28 cellular contexts compared by ENCODE assay signal in the genomic region with DNA sequence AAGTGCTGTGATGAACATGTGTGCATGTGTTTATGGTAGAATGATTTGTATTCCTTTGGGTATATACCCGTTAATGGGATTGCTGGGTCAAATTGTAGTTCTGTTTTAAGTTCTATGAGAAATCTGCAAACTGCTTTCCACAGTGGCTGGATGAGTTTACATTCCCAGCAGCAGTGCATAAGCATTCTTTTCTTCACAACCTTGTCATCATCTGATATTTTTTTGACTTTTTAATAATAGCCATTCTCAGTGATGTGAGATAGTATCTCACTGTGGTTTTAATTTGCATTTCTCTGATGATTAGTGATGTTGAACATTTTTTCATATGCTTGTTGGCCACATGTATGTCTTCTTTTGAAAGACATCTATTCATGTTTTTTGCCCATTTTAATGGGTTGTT.
"Had no signal": no experiment of that assay in that cellular context is flagged by ENCODE, and none has a peak within 500 bp of the region (broad histone marks: within the 10 kb centered on the region; RNA-seq: fewer than 3 reads in every experiment).

No MANE protein-coding gene starts in this region.

- DNase-seq: activated B cell treated with CpG ODN at 0.5 μM for 24 hours; activated CD4-positive, alpha-beta memory T cell treated with anti-CD3 and anti-CD28 coated beads for 36 hours; activated CD4-positive, alpha-beta T cell treated with anti-CD3 and anti-CD28 coated beads for 4 hours; activated CD4-positive, alpha-beta T cell treated with anti-CD3 and anti-CD28 coated beads, Interleukin-2, amount 10 ng/mL, durations not matched to agents 24 days and 14 days; activated CD4-positive, alpha-beta T cell treated with anti-CD3 and anti-CD28 coated beads, Interleukin-2, amount 50 U/mL, for 1 hour; activated CD4-positive, alpha-beta T cell treated with anti-CD3 and anti-CD28 coated beads, Interleukin-2, amount 50 U/mL, for 4 hours; activated CD4-positive, CD25-positive, alpha-beta regulatory T cell treated with anti-CD3 and anti-CD28 coated beads, Interleukin-2, amount 50 U/mL, for 72 hours; activated CD8-positive, alpha-beta memory T cell treated with anti-CD3 and anti-CD28 coated beads for 24 hours; activated CD8-positive, alpha-beta memory T cell treated with anti-CD3 and anti-CD28 coated beads, Interleukin-2, amount 10 ng/mL, durations not matched to agents 7 days and 5 days; activated CD8-positive, alpha-beta memory T cell treated with anti-CD3 and anti-CD28 coated beads, Interleukin-2, amount 50 U/mL, for 48 hours; activated CD8-positive, alpha-beta T cell treated with anti-CD3 and anti-CD28 coated beads, Interleukin-2, amount 10 ng/mL, durations not matched to agents 7 days and 5 days; activated effector memory CD4-positive, alpha-beta T cell treated with Interleukin-2 at 50 U/mL for 16 hours; activated gamma-delta T cell; activated naive CD4-positive, alpha-beta T cell treated with anti-CD3 and anti-CD28 coated beads, Interleukin-2, amount 10 ng/mL, durations not matched to agents 7 days and 5 days; activated naive CD4-positive, alpha-beta T cell treated with Interleukin-2 at 50 U/mL for 16 hours; activated naive CD8-positive, alpha-beta T cell treated with anti-CD3 and anti-CD28 coated beads, Interleukin-2, amount 10 ng/mL, durations not matched to agents 7 days and 5 days; activated naive CD8-positive, alpha-beta T cell treated with anti-CD3 and anti-CD28 coated beads, Interleukin-2, amount 50 U/mL, for 24 hours; activated T-cell treated with anti-CD3 and anti-CD28 coated beads, Interleukin-2, amount 50 U/mL, for 24 hours; activated T-cell treated with anti-CD3 and anti-CD28 coated beads, Interleukin-2, amount 50 U/mL, for 48 hours; amygdala; anterior cingulate cortex; caudate nucleus; cerebellar nuclear complex; T-cell; T-helper 17 cell; T1000 had no signal

- FAIRE-seq: bronchial epithelial cell, TTC549 had no signal
